ENCODE assay signal across 19 cellular contexts in genomic region chr9:122767821-122768220, GRCh38. TPM values are rescaled to one million over a fixed set of nuclear protein-coding genes. Genes with fewer than 3 reads are reported as not detected.
A peak's percentile ranks its signal among the peaks of the same experiment; 100 is the strongest.
DNase-seq lines count a peak whose midpoint lies in the region; TF ChIP-seq lines count a peak whose summit lies in the region.
"Had no signal": no experiment of that assay in that cellular context is flagged by ENCODE, and none has a peak within 500 bp of the region (broad histone marks: within the 10 kb centered on the region; RNA-seq: fewer than 3 reads in every experiment).

No MANE protein-coding gene starts in this region.

- no peak overlapping the region for H3K56ac ChIP-seq in mesendoderm (ENCODE audit: low read length)

- no peak overlapping the region for H2BK12ac ChIP-seq in trophoblast cell (ENCODE audit: low read length)

- H3K23ac ChIP-seq in trophoblast cell (ENCODE audit: low read length) (no peak overlapping the region), mesendoderm (ENCODE audit: low read length) (no peak overlapping the region)

- TF ChIP-seq POLR2A in erythroblast (IDR thresholded peaks at IDR 0.05; ENCODE audit: low read length), result no peak

- no peaks in the 10 kb centered on the region for H3K79me1 ChIP-seq in trophoblast cell (ENCODE audit: low read length)
- no peaks in the 10 kb centered on the region for H3K79me1 ChIP-seq in mesendoderm (ENCODE audit: low read length)

- no peak overlapping the region for H3K14ac ChIP-seq in trophoblast cell (ENCODE audit: low read length)

- no CpG with 5 or more reads among the region's 4 CpGs for WGBS in trophoblast cell (ENCODE audit: extremely low coverage, insufficient coverage, insufficient read length)
- no CpG with 5 or more reads among the region's 4 CpGs for WGBS in mesendoderm (ENCODE audit: extremely low coverage, insufficient coverage, low lambda C conversion rate)

- H4K5ac ChIP-seq in mesendoderm (ENCODE audit: low read length), result no peak overlapping the region

- no peak overlapping the region for H3K4me3 ChIP-seq in SJCRH30
- peak overlapping the region; percentile 48 for H3K4me3 ChIP-seq in trophoblast cell (ENCODE audit: low read depth, low read length)
- H3K4me3 ChIP-seq in mesendoderm (ENCODE audit: low read length), result no peak overlapping the region
- H3K4me3 ChIP-seq: HAP-1 had no signal

- H3K4ac ChIP-seq in trophoblast cell (ENCODE audit: low read depth, low read length), result no peak overlapping the region
- H3K4ac ChIP-seq in mesendoderm (ENCODE audit: low read depth, low read length), result no peak overlapping the region

- H3K79me2 ChIP-seq in trophoblast cell (ENCODE audit: control insufficient read depth, insufficient read depth, low read length, poor library complexity), result no peaks in the 10 kb centered on the region
- H3K79me2 ChIP-seq in mesendoderm (ENCODE audit: control insufficient read depth, insufficient read depth, low read length), result no peaks in the 10 kb centered on the region

- H3K4me1 ChIP-seq in SJCRH30 (peaks cover 7% of the 10 kb centered on the region; the same call in 1 of the 2 replicates), trophoblast cell (ENCODE audit: control insufficient read depth in 1 of 2, insufficient read depth in 2 of 2, low read length in 2 of 2) (no peaks in the 10 kb centered on the region), mesendoderm (ENCODE audit: control insufficient read depth, low read depth, low read length) (no peaks in the 10 kb centered on the region)
- H3K4me1 ChIP-seq: Caco-2, HAP-1 had no signal

- H4K8ac ChIP-seq in trophoblast cell (ENCODE audit: low read depth, low read length), result no peak overlapping the region
- H4K8ac ChIP-seq in mesendoderm (ENCODE audit: low read depth, low read length), result no peak overlapping the region

- H2BK120ac ChIP-seq in trophoblast cell (ENCODE audit: insufficient read depth, low read length, poor library complexity) (no peak overlapping the region), mesendoderm (ENCODE audit: low read depth, low read length) (no peak overlapping the region)

- H3K36me3 ChIP-seq in SJCRH30, result no peaks in the 10 kb centered on the region
- H3K36me3 ChIP-seq in trophoblast cell (ENCODE audit: control insufficient read depth in 1 of 2, insufficient read depth in 2 of 2, low read length in 2 of 2), result no peaks in the 10 kb centered on the region
- no peaks in the 10 kb centered on the region for H3K36me3 ChIP-seq in mesendoderm (ENCODE audit: control insufficient read depth, insufficient read depth, low read length)
- H3K36me3 ChIP-seq: HAP-1 had no signal

- H2AK5ac ChIP-seq in trophoblast cell (ENCODE audit: low read length), result no peak overlapping the region
- no peak overlapping the region for H2AK5ac ChIP-seq in mesendoderm (ENCODE audit: low read length)

- H3K27ac ChIP-seq in SJCRH30 (peak overlapping the region; percentile 43; the same call in 1 of the 2 replicates), trophoblast cell (ENCODE audit: low read depth, low read length) (no peak overlapping the region), mesendoderm (ENCODE audit: low read depth, low read length) (no peak overlapping the region)

- intact Hi-C loops in posterior vena cava (cut with DNase I), result no loop called here

- H3K9ac ChIP-seq in trophoblast cell (ENCODE audit: low read length), result no peak overlapping the region
- no peak overlapping the region for H3K9ac ChIP-seq in mesendoderm (ENCODE audit: low read length)

- H4K91ac ChIP-seq in trophoblast cell (ENCODE audit: low read depth, low read length), result no peak overlapping the region

- no peaks in the 10 kb centered on the region for H3K27me3 ChIP-seq in SJCRH30
- H3K27me3 ChIP-seq in trophoblast cell (ENCODE audit: insufficient read depth, low read length), result no peaks in the 10 kb centered on the region
- H3K27me3 ChIP-seq in mesendoderm (ENCODE audit: insufficient read depth, low read length, poor library complexity), result no peaks in the 10 kb centered on the region

- H3K9me3 ChIP-seq in SJCRH30 (replicated peaks) (peaks cover 17% of the 10 kb centered on the region; the same call in 1 of the 2 replicates), trophoblast cell (ENCODE audit: insufficient read depth, low read depth, low read length) (peaks cover 12% of the 10 kb centered on the region)
- H3K9me3 ChIP-seq: HAP-1 had no signal

- H3K4me2 ChIP-seq in trophoblast cell (ENCODE audit: low read length) (no peak overlapping the region), mesendoderm (ENCODE audit: low read length) (no peak overlapping the region)

- H2BK15ac ChIP-seq in mesendoderm (replicated peaks; ENCODE audit: low read depth), result no peak overlapping the region

- H4K12ac ChIP-seq in trophoblast cell (ENCODE audit: low read depth, low read length), result no peak overlapping the region

- H2AFZ ChIP-seq in trophoblast cell (ENCODE audit: insufficient read depth, low read length, poor library complexity), result no peak overlapping the region

- H2BK5ac ChIP-seq in trophoblast cell (ENCODE audit: low read depth, low read length, poor library complexity), result no peak overlapping the region
- no peak overlapping the region for H2BK5ac ChIP-seq in mesendoderm (ENCODE audit: low read length)

- peak; percentile 33 to 62 for DNase-seq in SJCRH30
- peak; percentile 57 for DNase-seq in kidney tubule cell (ENCODE audit: low spot score)
- DNase-seq in trophoblast cell, result no peak
- no peak for DNase-seq in erythroblast (lab: John Stamatoyannopoulos, UW)
- DNase-seq in posterior vena cava (ENCODE audit: low spot score), result no peak
- no peak for DNase-seq in mesendoderm
- DNase-seq: C1 segment of cervical spinal cord; Caco-2; CD4-positive, alpha-beta memory T cell; DMS79; EL; GF-D8; GOT3; HFFc6 had no signal

- H3K18ac ChIP-seq in trophoblast cell (ENCODE audit: low read length) (no peak overlapping the region), mesendoderm (ENCODE audit: low read length) (no peak overlapping the region)

RNA-seq across cellular contexts. Expression of gene OR5C1, which starts 20.9 kb away (rescaled TPM):
- total RNA-seq in SJCRH30 (2014; rRNA removed; shearing (Covaris generic)), result not detected in 2 replicates
- not detected in 2 replicates for polyA plus RNA-seq in trophoblast cell (2013)
- not detected for total RNA-seq in posterior vena cava
- not detected for polyA plus RNA-seq in mesendoderm (2013, experiment 1 of 2)
- polyA plus RNA-seq in mesendoderm (2013, experiment 2 of 2), result not detected
- total RNA-seq: A172; A673; Caco-2; CD4-positive, alpha-beta memory T cell; G401; HFFc6 had no signal
- polyA plus RNA-seq: BJ; CD4-positive, alpha-beta memory T cell had no signal

RNA-seq across cellular contexts. Expression of gene OR1L6, which starts 25.7 kb away (rescaled TPM):
- not detected in 2 replicates for total RNA-seq in SJCRH30 (2014; rRNA removed; shearing (Covaris generic))
- polyA plus RNA-seq in trophoblast cell (2013), result not detected in 2 replicates
- not detected for total RNA-seq in posterior vena cava
- polyA plus RNA-seq in mesendoderm (2013, experiment 1 of 2), result not detected
- polyA plus RNA-seq in mesendoderm (2013, experiment 2 of 2), result not detected
- total RNA-seq: A172; A673; Caco-2; CD4-positive, alpha-beta memory T cell; G401; HFFc6 had no signal
- polyA plus RNA-seq: BJ; CD4-positive, alpha-beta memory T cell had no signal

RNA-seq across cellular contexts. Expression of gene OR1K1, which starts 32.1 kb away (rescaled TPM):
- total RNA-seq in SJCRH30 (2014; rRNA removed; shearing (Covaris generic)), result not detected in 2 replicates
- polyA plus RNA-seq in trophoblast cell (2013), result not detected in 2 replicates
- total RNA-seq in posterior vena cava, result not detected
- polyA plus RNA-seq in mesendoderm (2013, experiment 1 of 2), result not detected
- not detected for polyA plus RNA-seq in mesendoderm (2013, experiment 2 of 2)
- total RNA-seq: A172; A673; Caco-2; CD4-positive, alpha-beta memory T cell; G401; HFFc6 had no signal
- polyA plus RNA-seq: BJ; CD4-positive, alpha-beta memory T cell had no signal

RNA-seq across cellular contexts. Expression of gene OR1L4, which starts 44.0 kb away (rescaled TPM):
- total RNA-seq in SJCRH30 (2014; rRNA removed; shearing (Covaris generic)), result not detected in 2 replicates
- polyA plus RNA-seq in trophoblast cell (2013), result not detected in 2 replicates
- total RNA-seq in posterior vena cava, result not detected
- polyA plus RNA-seq in mesendoderm (2013, experiment 1 of 2), result not detected
- polyA plus RNA-seq in mesendoderm (2013, experiment 2 of 2), result not detected
- total RNA-seq: A172; A673; Caco-2; CD4-positive, alpha-beta memory T cell; G401; HFFc6 had no signal
- polyA plus RNA-seq: BJ; CD4-positive, alpha-beta memory T cell had no signal

Comparison
In these comparisons a context has a peak if more than half of its experiments do, and no peak if none do; other contexts are left out.
1. DNase-seq: peak in SJCRH30 (2 of 2) and kidney tubule cell (single experiment); none in trophoblast cell (0 of 2), erythroblast (0 of 2), posterior vena cava (single experiment) and mesendoderm (single experiment).